17 cellular contexts compared by ENCODE assay signal in genomic region chr5:32814620-32815019, GRCh38.
A peak's percentile ranks its signal among the peaks of the same experiment; 100 is the strongest.
DNase-seq lines count a peak whose midpoint lies in the region; ATAC-seq, FAIRE-seq and TF ChIP-seq lines count a peak whose summit lies in the region.
"Had no signal": no experiment of that assay in that cellular context is flagged by ENCODE, and none has a peak within 500 bp of the region (broad histone marks: within the 10 kb centered on the region; RNA-seq: fewer than 3 reads in every experiment).

No MANE protein-coding gene starts in this region.

- DNase-seq in AG10803 (ENCODE audit: low read depth) (peak; percentile 87), MG63 (peak; percentile 59), bronchial epithelial cell (ENCODE audit: low read depth) (peak; percentile 78), kidney tubule cell (ENCODE audit: low spot score) (peak; percentile 75), NCI-H2107 treated with DMSO at 0.1 percent for 48 hours (lab: John Stamatoyannopoulos, UW; ENCODE audit: unreplicated experiment) (no peak), upper lobe of left lung (no peak), RPMI8226 (no peak)
- DNase-seq: activated CD8-positive, alpha-beta T cell treated with anti-CD3 and anti-CD28 coated beads, Interleukin-2, amount 10 ng/mL, durations not matched to agents 7 days and 5 days; DMS 273 treated with DMSO at 0.1 percent for 48 hours; H7; NCI-H2227 treated with DMSO at 0.1 percent for 48 hours; nephron progenitor cell; right cardiac atrium; stimulated activated CD4-positive, alpha-beta T cell treated with anti-CD3 and anti-CD28 coated beads, Interleukin-4, amount 100 ng/mL, for 4 hours; transverse colon had no signal

- H3K27me3 ChIP-seq in MG63 (no peaks in the 10 kb centered on the region), bronchial epithelial cell (ENCODE audit: control insufficient read depth, insufficient read depth, low read length) (no peaks in the 10 kb centered on the region), upper lobe of left lung (no peaks in the 10 kb centered on the region)
- H3K27me3 ChIP-seq: transverse colon had no signal

- H3K9me3 ChIP-seq in MG63 (peaks cover 10% of the 10 kb centered on the region), upper lobe of left lung (no peaks in the 10 kb centered on the region)
- H3K9me3 ChIP-seq: transverse colon had no signal

- H3K4me3 ChIP-seq in AG10803 (ENCODE audit: low read length) (no peak overlapping the region), MG63 (no peak overlapping the region), bronchial epithelial cell (ENCODE audit: low read depth, low read length) (no peak overlapping the region), upper lobe of left lung (no peak overlapping the region)
- H3K4me3 ChIP-seq: SK-N-MC, transverse colon had no signal

- H3K27ac ChIP-seq in upper lobe of left lung: no peak overlapping the region
- H3K27ac ChIP-seq: SK-N-MC, transverse colon had no signal

- H3K36me3 ChIP-seq in MG63 (no peaks in the 10 kb centered on the region), bronchial epithelial cell (ENCODE audit: control insufficient read depth, insufficient read depth, low read length) (no peaks in the 10 kb centered on the region), upper lobe of left lung (no peaks in the 10 kb centered on the region)
- H3K36me3 ChIP-seq: transverse colon had no signal

- TF ChIP-seq EP300 in upper lobe of left lung (IDR thresholded peaks at IDR 0.05): no peak

- no peaks in the 10 kb centered on the region for H3K4me1 ChIP-seq in upper lobe of left lung
- H3K4me1 ChIP-seq: transverse colon had no signal

- FAIRE-seq in bronchial epithelial cell (lab: Jason Lieb, UNC): no peak

- no peak for ATAC-seq in upper lobe of left lung (ENCODE audit: low FRiP score in 2 of 2)
- ATAC-seq in HG02870 (IDR thresholded peaks at IDR 0.05; ENCODE audit: unreplicated experiment): no peak
- ATAC-seq: activated CD8-positive, alpha-beta T cell treated with anti-CD3 and anti-CD28 coated beads, Interleukin-2, amount 10 ng/mL, durations not matched to agents 7 days and 5 days; right cardiac atrium had no signal

- TF ChIP-seq CTCF in AG10803 (conservative IDR thresholded peaks at IDR 0.05; ENCODE audit: low read length) (no peak), bronchial epithelial cell (IDR thresholded peaks at IDR 0.05; ENCODE audit: insufficient read depth, low read length, severe bottlenecking) (no peak), upper lobe of left lung (IDR thresholded peaks at IDR 0.05) (no peak)

- no peak for TF ChIP-seq POLR2A in upper lobe of left lung (IDR thresholded peaks at IDR 0.05)

Comparison
In these comparisons a context has a peak if more than half of its experiments do, and no peak if none do; other contexts are left out.
1. DNase-seq: peak in AG10803 (single experiment), MG63 (single experiment), bronchial epithelial cell (single experiment) and kidney tubule cell (single experiment); none in NCI-H2107 treated with DMSO at 0.1 percent for 48 hours (single experiment), upper lobe of left lung (0 of 2) and RPMI8226 (single experiment).